In genomic region chr2:74001781-74002514, GRCh38 we compare ENCODE assay signal across 8 cellular contexts. TPM values are rescaled to one million over a fixed set of nuclear protein-coding genes. Genes with fewer than 3 reads are reported as not detected.
A peak's percentile ranks its signal among the peaks of the same experiment; 100 is the strongest.
DNase-seq lines count a peak whose midpoint lies in the region; ATAC-seq and TF ChIP-seq lines count a peak whose summit lies in the region.

No MANE protein-coding gene starts in this region.

- in situ Hi-C loops in astrocyte of the spinal cord (cut with HindIII; ENCODE audit: low sequenced_read_pairs): no loop called here

- H3K36me3 ChIP-seq in ACC112 (ENCODE audit: insufficient read depth, low read length) (no peaks in the 10 kb centered on the region; the same call in 1 of the 2 replicates), mucosa of descending colon (ENCODE audit: low read depth) (no peaks in the 10 kb centered on the region)

- H3K79me2 ChIP-seq in ACC112 (ENCODE audit: control insufficient read depth, insufficient read depth, low read length, unreplicated experiment): peaks cover 57% of the 10 kb centered on the region

- DNase-seq in astrocyte of the spinal cord (ENCODE audit: low read depth, low spot score) (no peak), mucosa of descending colon (no peak), NCI-H1436 treated with DMSO at 0.1 percent for 48 hours (lab: John Stamatoyannopoulos, UW) (no peak), anterior cingulate cortex (lab: John Stamatoyannopoulos, UW) (no peak), superior temporal gyrus (ENCODE audit: extremely low spot score) (no peak)

- H3K27me3 ChIP-seq in ACC112 (ENCODE audit: insufficient read depth, low read length): no peaks in the 10 kb centered on the region

- TF ChIP-seq CTCF in astrocyte of the spinal cord (IDR thresholded peaks at IDR 0.05; ENCODE audit: low read depth, low read length): no peak
- TF ChIP-seq CTCF in mucosa of descending colon (IDR thresholded peaks at IDR 0.05): no peak

- H2AFZ ChIP-seq in ACC112 (ENCODE audit: low read length, unreplicated experiment): no peak overlapping the region

- H3K4me1 ChIP-seq in ACC112 (ENCODE audit: control insufficient read depth, insufficient read depth, low read length, unreplicated experiment) (peaks cover 60% of the 10 kb centered on the region), mucosa of descending colon (ENCODE audit: low read depth) (peaks cover 21% of the 10 kb centered on the region)

- H3K4me3 ChIP-seq in ACC112 (ENCODE audit: low read depth, low read length) (peak overlapping the region; percentile 90), astrocyte of the spinal cord (ENCODE audit: low read depth, low read length) (peak overlapping the region; percentile 38), mucosa of descending colon (no peak overlapping the region)

- no peaks in the 10 kb centered on the region for H3K9me3 ChIP-seq in mucosa of descending colon

- intact Hi-C loops in mucosa of descending colon (cut with DNase I, micrococcal nuclease): no loop called here

- H3K27ac ChIP-seq in ACC112 (ENCODE audit: low read depth, low read length): no peak overlapping the region

- ATAC-seq in GM18907 (IDR thresholded peaks at IDR 0.05; ENCODE audit: unreplicated experiment) (peak; percentile 52), HG03139 (IDR thresholded peaks at IDR 0.05; ENCODE audit: unreplicated experiment) (peak; percentile 26), mucosa of descending colon (peak; percentile 2)

RNA-seq across cellular contexts. Expression of gene TET3, which starts 17.2 kb away (rescaled TPM):
- 10 to 100 TPM; 16.6 to 28.7 (median 21.9) TPM for total RNA-seq in mucosa of descending colon

Comparison
In these comparisons a context has a peak if more than half of its experiments do, and no peak if none do; other contexts are left out.
1. ATAC-seq: peak in every context shown above with its lines; median percentile 52 in GM18907; 26 in HG03139; 2 in mucosa of descending colon.